9 cellular contexts compared by ENCODE assay signal in the genomic region with DNA sequence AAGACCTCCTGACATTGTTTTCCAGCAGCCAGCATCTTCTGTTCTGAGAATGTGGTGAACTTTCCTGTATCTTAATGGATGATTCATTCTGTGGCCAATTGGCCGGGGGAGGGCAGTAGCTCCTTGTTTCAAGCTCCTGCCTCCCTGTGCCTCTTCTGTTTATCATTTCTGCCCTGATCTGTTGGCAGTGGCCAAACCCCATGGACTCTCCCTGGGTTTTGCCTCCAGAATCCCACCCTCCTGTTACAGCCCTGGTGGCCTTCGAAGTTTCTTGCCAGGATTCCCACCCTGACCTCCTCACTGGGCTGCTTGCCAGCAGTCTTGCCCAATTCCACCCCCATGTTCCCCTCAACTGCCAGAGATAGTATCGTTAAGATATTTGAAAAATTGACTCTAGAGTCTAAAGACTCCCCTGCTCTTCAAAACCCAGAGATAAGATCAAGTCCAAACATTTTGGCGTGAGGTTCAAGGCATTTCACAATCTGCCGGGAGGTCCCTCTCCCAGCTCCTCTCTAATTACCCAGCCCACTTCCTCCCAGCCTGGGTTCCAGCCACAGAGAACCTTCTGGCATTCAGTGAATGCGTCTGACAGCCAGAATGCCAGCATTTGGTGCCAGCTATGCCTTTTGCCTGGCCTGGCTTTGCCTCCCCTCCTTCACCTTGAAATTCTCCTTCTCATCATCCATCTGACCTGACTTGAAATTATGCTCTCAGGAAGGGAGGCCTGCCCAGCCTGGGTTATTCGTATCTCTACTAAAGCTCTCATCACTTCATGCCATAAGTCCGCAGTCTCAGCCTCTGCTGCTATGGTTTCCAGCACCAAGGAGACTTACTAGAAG. TPM values are rescaled to one million over a fixed set of nuclear protein-coding genes. Genes with fewer than 3 reads are reported as not detected.
A peak's percentile ranks its signal among the peaks of the same experiment; 100 is the strongest.
DNase-seq lines count a peak whose midpoint lies in the region; ATAC-seq and TF ChIP-seq lines count a peak whose summit lies in the region.
"Had no signal": no experiment of that assay in that cellular context is flagged by ENCODE, and none has a peak within 500 bp of the region (broad histone marks: within the 10 kb centered on the region; RNA-seq: fewer than 3 reads in every experiment).

No MANE protein-coding gene starts in this region.

- H3K4me3 ChIP-seq in epithelial cell of proximal tubule (ENCODE audit: low read depth, low read length): no peak overlapping the region

- TF ChIP-seq CTCF in epithelial cell of proximal tubule (conservative IDR thresholded peaks at IDR 0.05; ENCODE audit: low read depth, low read length) (peak; percentile 50), omental fat pad (IDR thresholded peaks at IDR 0.05) (no peak)

- peak; percentile 96 for DNase-seq in H4 (ENCODE audit: low spot score)
- peak; percentile 50 for DNase-seq in RKO (ENCODE audit: low spot score)
- peak; percentile 89 for DNase-seq in epithelial cell of proximal tubule (ENCODE audit: low read depth)
- peak; percentile 40 for DNase-seq in omental fat pad (ENCODE audit: low spot score)
- DNase-seq in NCI-H2107 treated with DMSO at 0.1 percent for 48 hours (lab: John Stamatoyannopoulos, UW; ENCODE audit: unreplicated experiment): no peak
- no peak for DNase-seq in NCI-H82 treated with DMSO at 0.1 percent for 48 hours (lab: John Stamatoyannopoulos, UW; ENCODE audit: unreplicated experiment)
- no peak for DNase-seq in DMS153 (lab: John Stamatoyannopoulos, UW)
- DNase-seq in NCI-H510A (lab: John Stamatoyannopoulos, UW): no peak
- DNase-seq: natural killer cell had no signal

- peak; percentile 90 for ATAC-seq in omental fat pad (ENCODE audit: low FRiP score)

RNA-seq across cellular contexts. Expression of a gene that starts 37.7 kb away (rescaled TPM):
- total RNA-seq in H4 (2014; rRNA removed; shearing (Covaris generic)): 678 and 701 TPM in 2 replicates
- total RNA-seq in epithelial cell of proximal tubule: 268 and 307 TPM in 2 replicates
- total RNA-seq in omental fat pad: 100 to 1,000 TPM; 170 to 313 (median 247) TPM

RNA-seq across cellular contexts. Expression of a gene that starts 39.9 kb away (rescaled TPM):
- total RNA-seq in H4 (2014; rRNA removed; shearing (Covaris generic)): 25.8 and 27.2 TPM in 2 replicates
- total RNA-seq in epithelial cell of proximal tubule (16.1 and 19.3 TPM in 2 replicates), omental fat pad (10 to 100 TPM; 25.9 to 47.8 (median 33.8) TPM)

Comparison
In these comparisons a context has a peak if more than half of its experiments do, and no peak if none do; other contexts are left out.
1. DNase-seq: peak in H4 (single experiment), RKO (single experiment), epithelial cell of proximal tubule (single experiment) and omental fat pad (single experiment); none in NCI-H2107 treated with DMSO at 0.1 percent for 48 hours (single experiment), NCI-H82 treated with DMSO at 0.1 percent for 48 hours (single experiment), DMS153 (single experiment) and NCI-H510A (single experiment).